In genomic region chr11:70341881-70342429, GRCh38 we compare ENCODE assay signal across 18 cellular contexts. TPM values are rescaled to one million over a fixed set of nuclear protein-coding genes. Genes with fewer than 3 reads are reported as not detected.
A peak's percentile ranks its signal among the peaks of the same experiment; 100 is the strongest.
DNase-seq lines count a peak whose midpoint lies in the region; ATAC-seq, FAIRE-seq and TF ChIP-seq lines count a peak whose summit lies in the region.
"Had no signal": no experiment of that assay in that cellular context is flagged by ENCODE, and none has a peak within 500 bp of the region (broad histone marks: within the 10 kb centered on the region; RNA-seq: fewer than 3 reads in every experiment).

No MANE protein-coding gene starts in this region.

- WGBS in HepG2 (ENCODE audit: low lambda C conversion rate): 96% methylated on average over 15 of the region's 15 CpGs

- no peaks in the 10 kb centered on the region for H3K9me3 Mint-ChIP-seq in activated CD4-positive, alpha-beta T cell treated with anti-CD3 and anti-CD28 coated beads, Interleukin-2, amount 10 ng/mL, durations not matched to agents 24 days and 14 days
- no peaks in the 10 kb centered on the region for H3K9me3 Mint-ChIP-seq in WTC11

- FAIRE-seq in HepG2 (lab: Jason Lieb, UNC): no peak

- H3K27me3 Mint-ChIP-seq in activated CD4-positive, alpha-beta T cell treated with anti-CD3 and anti-CD28 coated beads, Interleukin-2, amount 10 ng/mL, durations not matched to agents 24 days and 14 days: no peaks in the 10 kb centered on the region
- H3K27me3 Mint-ChIP-seq in WTC11 (ENCODE audit: low read depth): no peaks in the 10 kb centered on the region

- CTCF ChIA-PET in WTC11 (lab: Charles Lee): no interaction called here
- CTCF ChIA-PET in HepG2 (lab: Yijun Ruan, JAX; ENCODE audit: low intra/inter-chr PET ratio, low total read pairs): no interaction called here
- CTCF ChIA-PET in OCI-LY7 (lab: Charles Lee; ENCODE audit: unreplicated experiment): no interaction called here

- no peaks in the 10 kb centered on the region for H3K4me1 Mint-ChIP-seq in activated CD4-positive, alpha-beta T cell treated with anti-CD3 and anti-CD28 coated beads, Interleukin-2, amount 10 ng/mL, durations not matched to agents 24 days and 14 days
- H3K4me1 Mint-ChIP-seq in WTC11: peaks cover 7% of the 10 kb centered on the region

- H3K36me3 ChIP-seq in HepG2 (replicated peaks in 1 of 2; ENCODE audit: control insufficient read depth in 1 of 2, insufficient read depth in 2 of 2, low read length in 2 of 2) (peaks cover 25 to 64% of the 10 kb centered on the region in 2 experiments), HAP-1 (replicated peaks) (peaks cover 54% of the 10 kb centered on the region), OCI-LY7 (ENCODE audit: insufficient read depth, low read length) (peaks cover 69% of the 10 kb centered on the region)

- H3K4me2 ChIP-seq in HepG2 (ENCODE audit: low read depth, low read length) (no peak overlapping the region), OCI-LY7 (ENCODE audit: low read length) (no peak overlapping the region)

- H3K9me2 ChIP-seq in OCI-LY7 (ENCODE audit: insufficient read depth, low read length): no peaks in the 10 kb centered on the region

- no peak for DNase-seq in activated CD4-positive, alpha-beta T cell treated with anti-CD3 and anti-CD28 coated beads, Interleukin-2, amount 10 ng/mL, durations not matched to agents 24 days and 14 days
- no peak for DNase-seq in activated CD4-positive, alpha-beta T cell treated with anti-CD3 and anti-CD28 coated beads, Interleukin-2, amount 50 U/mL, for 1 hour
- DNase-seq in WTC11 (ENCODE audit: low spot score): no peak
- no peak for DNase-seq in HepG2 (ENCODE audit: low spot score)
- peak; percentile 57 for DNase-seq in posterior vena cava (ENCODE audit: low spot score)
- DNase-seq in HAP-1 (ENCODE audit: low spot score in 2 of 2): no peak
- DNase-seq in H4 (ENCODE audit: low spot score): no peak
- no peak for DNase-seq in OCI-LY7 (ENCODE audit: low spot score)
- DNase-seq: AML-193, DMS79, H7, NCI-H1105 treated with DMSO at 0.1 percent for 48 hours, NCI-H1694 treated with DMSO at 0.1 percent for 48 hours, NCI-H510A treated with DMSO at 0.1 percent for 48 hours, NCI-H82, RPMI8226 had no signal

- H3K4me3 Mint-ChIP-seq in activated CD4-positive, alpha-beta T cell treated with anti-CD3 and anti-CD28 coated beads, Interleukin-2, amount 10 ng/mL, durations not matched to agents 24 days and 14 days: no peak overlapping the region
- H3K4me3 Mint-ChIP-seq in WTC11: no peak overlapping the region

- no peak overlapping the region for H3K9ac ChIP-seq in HepG2 (ENCODE audit: insufficient read depth, low read depth, low read length)

- H3K36me3 Mint-ChIP-seq in activated CD4-positive, alpha-beta T cell treated with anti-CD3 and anti-CD28 coated beads, Interleukin-2, amount 10 ng/mL, durations not matched to agents 24 days and 14 days (ENCODE audit: low read depth): peaks cover 41% of the 10 kb centered on the region
- H3K36me3 Mint-ChIP-seq in WTC11: peaks cover 77% of the 10 kb centered on the region

- H4K20me1 ChIP-seq in HepG2 (ENCODE audit: insufficient read depth, low read length): no peaks in the 10 kb centered on the region
- H4K20me1 ChIP-seq in OCI-LY7 (ENCODE audit: insufficient read depth, low read length): no peaks in the 10 kb centered on the region; the same call in 1 of the 2 replicates

- POLR2A ChIA-PET in WTC11 (lab: Charles Lee) (interaction anchor here (0.7 kb wide), 1 partner anchor 10 kb away, joined by 3 read pairs; no protein-coding TSS in a partner anchor), HepG2 (lab: Yijun Ruan, JAX) (no interaction called here), OCI-LY7 (lab: Charles Lee) (no interaction called here)

- H3K4me1 ChIP-seq in HepG2 (ENCODE audit: insufficient read depth, low read length) (no peaks in the 10 kb centered on the region), HAP-1 (no peaks in the 10 kb centered on the region), OCI-LY7 (ENCODE audit: insufficient read depth, low read length, poor library complexity, severe bottlenecking) (no peaks in the 10 kb centered on the region)

- H3K4me3 ChIP-seq in HepG2 (replicated peaks in 1 of 3; ENCODE audit: insufficient read depth in 1 of 3, low read depth in 2 of 3, low read length in 3 of 3): no peak overlapping the region
- no peak overlapping the region for H3K4me3 ChIP-seq in HAP-1
- H3K4me3 ChIP-seq in OCI-LY7 (ENCODE audit: low read depth, low read length, poor library complexity, severe bottlenecking): no peak overlapping the region

- H2AFZ ChIP-seq in HepG2 (ENCODE audit: low read length) (no peak overlapping the region), OCI-LY7 (ENCODE audit: low read length) (no peak overlapping the region)

- H3K9me3 ChIP-seq in HepG2 (ENCODE audit: low read length) (no peaks in the 10 kb centered on the region), HAP-1 (no peaks in the 10 kb centered on the region), OCI-LY7 (ENCODE audit: low read length) (no peaks in the 10 kb centered on the region)

- in situ Hi-C loops in HepG2 (cut with HindIII; ENCODE audit: extremely low pct_ligation_motif_present, low pct_unique_long_range_greater_than_20kb): no loop called here
- in situ Hi-C loops in HAP-1 (cut with MboI; ENCODE audit: low sequenced_read_pairs): no loop called here

- ATAC-seq in WTC11: no peak
- ATAC-seq in HepG2: peak; percentile 32; the same call in 1 of the 3 replicates

- TF ChIP-seq CTCF in WTC11 (IDR thresholded peaks at IDR 0.05) (no peak), HepG2 (CRISPR knock-in tag; IDR thresholded peaks at IDR 0.05) (no peak), OCI-LY7 (conservative IDR thresholded peaks at IDR 0.05; ENCODE audit: low read length) (no peak)

- no TSS peak for BruUV-seq in HepG2 (replicated peaks; lab: Mats Ljungman, UMichigan)
- no TSS peak for BruUV-seq in OCI-LY7 (replicated peaks; lab: Mats Ljungman, UMichigan)

- H3K27me3 ChIP-seq in HepG2 (ENCODE audit: control insufficient read depth in 1 of 2, insufficient read depth in 2 of 2, low read length in 2 of 2) (no peaks in the 10 kb centered on the region), HAP-1 (ENCODE audit: low read depth) (no peaks in the 10 kb centered on the region)

- H3K79me2 ChIP-seq in HepG2 (ENCODE audit: insufficient read depth, low read length): no peaks in the 10 kb centered on the region
- no peaks in the 10 kb centered on the region for H3K79me2 ChIP-seq in OCI-LY7 (ENCODE audit: insufficient read depth, low read depth, low read length)

- TF ChIP-seq EP300 in HepG2 (IDR thresholded peaks at IDR 0.05; ENCODE audit: low read depth in 2 of 2, low read length in 2 of 2) (no peak), HepG2 (CRISPR knock-in tag; IDR thresholded peaks at IDR 0.05; ENCODE audit: borderline replicate concordance) (no peak)

- H3K27ac Mint-ChIP-seq in activated CD4-positive, alpha-beta T cell treated with anti-CD3 and anti-CD28 coated beads, Interleukin-2, amount 10 ng/mL, durations not matched to agents 24 days and 14 days: peak overlapping the region; percentile 14
- H3K27ac Mint-ChIP-seq in WTC11: peak overlapping the region; percentile 90

- no peak for TF ChIP-seq RAD21 in HepG2 (CRISPR knock-in tag; IDR thresholded peaks at IDR 0.05)

- no peak overlapping the region for H3K27ac ChIP-seq in HepG2 (ENCODE audit: extremely low read length, insufficient read depth, low read length)
- H3K27ac ChIP-seq in OCI-LY7 (ENCODE audit: low read depth, low read length, poor library complexity, severe bottlenecking): no peak overlapping the region
- H3K27ac ChIP-seq: 22Rv1, C4-2B had no signal

- TF ChIP-seq POLR2A in HepG2 (IDR thresholded peaks at IDR 0.05; ENCODE audit: insufficient read depth in 1 of 2, low read depth in 2 of 2, low read length in 2 of 2): no peak

- intact Hi-C loops in activated CD4-positive, alpha-beta T cell treated with anti-CD3 and anti-CD28 coated beads, Interleukin-2, amount 10 ng/mL, durations not matched to agents 24 days and 14 days (cut with micrococcal nuclease): no loop called here
- intact Hi-C loops in HepG2 (cut with micrococcal nuclease; ENCODE audit: unreplicated experiment): no loop called here
- intact Hi-C loops in posterior vena cava (cut with DNase I): no loop called here
- intact Hi-C loops in OCI-LY7 (cut with micrococcal nuclease; ENCODE audit: unreplicated experiment): no loop called here

TF ChIP-seq in WTC11, 78 proteins besides CTCF, POLR2A, EP300 and RAD21 (continues in another document):
- no peak for TF ChIP-seq NFYB (CRISPR knock-in tag; conservative IDR thresholded peaks at IDR 0.05; ENCODE audit: low read depth)

TF ChIP-seq in HepG2, 621 proteins besides CTCF, POLR2A, EP300 and RAD21 (continues in another document):
- no peak for TF ChIP-seq ZBTB20 (CRISPR knock-in tag; IDR thresholded peaks at IDR 0.05; ENCODE audit: borderline replicate concordance, low read depth)

RNA-seq across cellular contexts. Expression of gene CTTN, which starts 56.4 kb away (rescaled TPM):
- total RNA-seq in activated CD4-positive, alpha-beta T cell treated with anti-CD3 and anti-CD28 coated beads, Interleukin-2, amount 10 ng/mL, durations not matched to agents 24 days and 14 days: 56.7 and 57.0 TPM in 2 replicates
- 216 to 281 TPM (median 222 TPM) in 3 replicates for total RNA-seq in WTC11 (2021)
- total RNA-seq in HepG2 (2016; rRNA removed; fragmentation: Illumina TruSeq; extraction: Trizol): 83.4 and 114 TPM in 2 replicates
- total RNA-seq in HepG2 (2016; cell fraction: cytosol; rRNA removed; fragmentation: Illumina TruSeq; extraction: Trizol; ENCODE audit: low read depth): 24.8 and 25.9 TPM in 2 replicates
- total RNA-seq in HepG2 (2016; cell fraction: insoluble cytoplasmic fraction; rRNA removed; fragmentation: Illumina TruSeq; extraction: Trizol): 73.1 and 116 TPM in 2 replicates
- total RNA-seq in HepG2 (2016; cell fraction: membrane; rRNA removed; fragmentation: Illumina TruSeq; extraction: Trizol): 32.0 and 33.7 TPM in 2 replicates
- 137 and 150 TPM in 2 replicates for total RNA-seq in HepG2 (2016; cell fraction: nucleus; rRNA removed; fragmentation: Illumina TruSeq; extraction: Trizol)
- 84.4 and 113 TPM in 2 replicates for polyA plus RNA-seq in HepG2 (2011; rRNA removed)
- 33.9 and 36.5 TPM in 2 replicates for polyA plus RNA-seq in HepG2 (2011; cell fraction: cytosol; rRNA removed)
- 750 and 779 TPM in 2 replicates for polyA plus RNA-seq in HepG2 (2011; cell fraction: nucleus; rRNA removed)
- 108 and 143 TPM in 2 replicates for polyA plus RNA-seq in HepG2 (2012)
- polyA plus RNA-seq in HepG2 (2016; cell fraction: cytosol; fragmentation: Illumina TruSeq; extraction: Trizol; ENCODE audit: low read depth): 12.3 and 19.6 TPM in 2 replicates
- 66.5 and 76.4 TPM in 2 replicates for polyA plus RNA-seq in HepG2 (2016; cell fraction: insoluble cytoplasmic fraction; fragmentation: Illumina TruSeq; extraction: Trizol; ENCODE audit: low read depth)
- polyA plus RNA-seq in HepG2 (2016; cell fraction: membrane; fragmentation: Illumina TruSeq; extraction: Trizol; ENCODE audit: low read depth): 13.0 and 13.5 TPM in 2 replicates
- polyA plus RNA-seq in HepG2 (2016; cell fraction: nucleus; fragmentation: Illumina TruSeq; extraction: Trizol; ENCODE audit: insufficient read depth, low read depth): 282 and 310 TPM in 2 replicates
- polyA minus RNA-seq in HepG2 (2011; rRNA and poly(A)+ RNA removed; ENCODE audit: low replicate concordance): 87.3 and 152 TPM in 2 replicates
- polyA minus RNA-seq in HepG2 (2011; cell fraction: cytosol; rRNA and poly(A)+ RNA removed): 29.2 and 32.4 TPM in 2 replicates
- 286 and 330 TPM in 2 replicates for polyA minus RNA-seq in HepG2 (2011; cell fraction: nucleus; rRNA and poly(A)+ RNA removed)
- 100 to 1,000 TPM; 192 to 195 TPM for total RNA-seq in posterior vena cava
- 118 and 177 TPM in 2 replicates for total RNA-seq in H4 (2014; rRNA removed; shearing (Covaris generic))
- total RNA-seq in OCI-LY7 (2014; rRNA removed; shearing (Covaris generic)): 1.9 and 5.0 TPM in 2 replicates
- 9.3 and 9.4 TPM in 2 replicates for total RNA-seq in OCI-LY7 (2022)
